Comparison of ENCODE assay signal across 21 cellular contexts in genomic region chr15:27850961-27851636, GRCh38.
"Had no signal": no experiment of that assay in that cellular context is flagged by ENCODE, and none has a peak within 500 bp of the region (broad histone marks: within the 10 kb centered on the region; RNA-seq: fewer than 3 reads in every experiment).

No MANE protein-coding gene starts in this region.

- DNase-seq: effector memory CD8-positive, alpha-beta T cell; foreskin keratinocyte; immature natural killer cell; kidney; mammary epithelial cell; mucosa of descending colon; naive thymus-derived CD8-positive, alpha-beta T cell; occipital lobe; pancreas; sigmoid colon; stimulated activated CD4-positive, alpha-beta T cell treated with anti-CD3 and anti-CD28 coated beads, Interleukin-2, amount 100 ng/mL, for 24 hours; stimulated activated CD4-positive, alpha-beta T cell treated with anti-CD3 and anti-CD28 coated beads, Interleukin-4, amount 100 ng/mL, for 4 hours; stimulated activated naive B cell treated with anti-CD40 and anti-IgM and Interleukin-4, amounts not matched to agents 10 μg/mL and 1 μg/mL and 100 μg/mL, for 72 hours; stimulated activated naive CD8-positive, alpha-beta T cell treated with anti-CD3 and anti-CD28 coated beads, Interleukin-15, amount 100 ng/mL, for 72 hours; substantia nigra; transverse colon had no signal

- H3K27me3 ChIP-seq: foreskin keratinocyte, pancreas, sigmoid colon, transverse colon had no signal

- H3K9me3 ChIP-seq: pancreas, prostate gland, thoracic aorta had no signal

- H3K27ac ChIP-seq: epithelial cell of prostate, foreskin keratinocyte, pancreas, prostate gland, sigmoid colon, skin epidermis, thoracic aorta, transverse colon had no signal

- H3K36me3 ChIP-seq: pancreas, prostate gland, sigmoid colon, transverse colon had no signal

- H3K4me3 ChIP-seq: mucosa of descending colon, pancreas, prostate gland, sigmoid colon, skin epidermis, thoracic aorta, transverse colon had no signal

- ATAC-seq: effector memory CD8-positive, alpha-beta T cell; foreskin keratinocyte; left lobe of liver; mucosa of descending colon; naive thymus-derived CD8-positive, alpha-beta T cell; pancreas; stimulated activated naive B cell treated with anti-CD40 and anti-IgM and Interleukin-4, amounts not matched to agents 10 μg/mL and 1 μg/mL and 100 μg/mL, for 72 hours; stimulated activated naive CD8-positive, alpha-beta T cell treated with anti-CD3 and anti-CD28 coated beads, Interleukin-15, amount 100 ng/mL, for 72 hours had no signal

- H3K4me1 ChIP-seq: foreskin keratinocyte, pancreas, prostate gland, sigmoid colon, transverse colon had no signal
